ENCODE assay signal across 27 cellular contexts in the genomic region with DNA sequence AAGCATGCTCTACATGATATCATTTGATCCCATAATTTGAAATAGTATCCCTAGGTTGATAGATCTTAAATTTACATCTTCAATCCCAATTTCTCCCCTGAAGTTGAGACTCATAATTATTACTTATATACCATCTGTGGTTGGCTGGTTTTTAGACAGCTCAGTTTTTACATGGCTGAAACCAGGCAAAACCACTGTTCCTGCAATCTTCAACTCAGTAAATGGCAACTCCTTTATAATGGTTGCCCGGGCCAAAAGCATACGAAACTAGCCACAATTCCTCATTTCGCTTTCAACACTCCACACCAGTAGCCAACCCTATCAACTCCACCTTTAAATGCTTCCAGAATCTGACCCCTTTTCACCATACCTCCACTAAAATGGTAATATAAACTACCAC.
"Had no signal": no experiment of that assay in that cellular context is flagged by ENCODE, and none has a peak within 500 bp of the region (broad histone marks: within the 10 kb centered on the region; RNA-seq: fewer than 3 reads in every experiment).

No MANE protein-coding gene starts in this region.

- DNase-seq: Kasumi-1, MG63, NCI-H1092, NCI-H1105, NCI-H1417 treated with DMSO at 0.1 percent for 48 hours, NCI-H1436 treated with DMSO at 0.1 percent for 48 hours, NCI-H1694 treated with DMSO at 0.1 percent for 48 hours, NCI-H187 treated with DMSO at 0.1 percent for 48 hours, NCI-H2029, NCI-H2081, NCI-H2171 treated with DMSO at 0.1 percent for 48 hours, NCI-H2227 treated with DMSO at 0.1 percent for 48 hours, NCI-H345, NCI-H446, NCI-H510A treated with DMSO at 0.1 percent for 48 hours, NCI-H524 treated with DMSO at 0.1 percent for 48 hours, NCI-H526 treated with DMSO at 0.1 percent for 48 hours, NCI-H82, PC-9, Peyer's patch, Right ventricle myocardium superior, RPMI8226, SHP77 treated with DMSO at 0.1 percent for 48 hours, SK-N-SH, SW 1271, T-helper 1 cell had no signal

- H3K27me3 ChIP-seq: MG63, Peyer's patch, SJSA1 had no signal

- H3K9me3 ChIP-seq: MG63, Peyer's patch, SJSA1, SK-N-SH had no signal

- H3K4me3 ChIP-seq: MG63, PC-9, Peyer's patch, SJSA1 had no signal

- H3K27ac ChIP-seq: PC-9, Peyer's patch, SJSA1 had no signal

- H3K4me1 ChIP-seq: Peyer's patch had no signal

- H3K36me3 ChIP-seq: MG63, Peyer's patch, SJSA1 had no signal
